ENCODE assay signal across 1 cellular context in the genomic region with DNA sequence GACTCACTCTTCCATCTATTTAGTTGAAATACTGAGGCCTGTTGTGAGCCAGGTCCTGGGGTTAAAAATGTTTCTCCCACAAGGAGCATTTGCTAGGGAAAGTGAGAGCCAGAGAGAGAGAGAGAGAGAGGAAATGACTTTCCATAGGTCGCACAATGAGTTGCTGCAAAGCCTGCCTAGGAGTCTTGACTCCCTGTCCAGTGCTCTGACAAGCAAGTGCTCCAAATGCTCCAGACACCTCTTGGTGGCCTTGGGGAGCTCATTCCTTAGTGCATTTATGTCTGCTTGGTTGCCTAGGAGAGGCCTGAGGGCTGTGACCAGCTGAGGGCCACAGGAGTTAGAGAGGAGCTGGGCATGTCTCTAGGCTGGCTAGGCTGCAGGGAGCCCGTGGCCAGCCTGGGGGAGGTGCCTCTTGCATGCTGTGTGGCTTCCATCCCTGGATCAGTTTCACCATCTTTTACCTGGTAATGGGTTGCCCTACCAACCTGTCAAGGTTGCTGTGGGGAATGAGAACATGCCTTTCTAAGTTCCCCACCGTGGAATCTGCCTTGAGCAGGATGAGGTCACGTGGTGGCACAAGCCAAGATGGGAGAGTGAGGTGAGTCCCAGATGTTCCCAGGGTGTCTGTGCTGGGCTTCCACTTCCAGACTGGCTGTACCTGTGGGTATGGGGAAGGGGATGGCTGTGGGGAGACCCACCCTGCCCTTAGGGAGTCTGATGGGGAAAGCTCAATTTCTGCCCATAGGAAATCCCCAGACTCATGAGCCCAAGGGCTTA.
A peak's percentile ranks its signal among the peaks of the same experiment; 100 is the strongest.
TF ChIP-seq lines count a peak whose summit lies in the region.

No MANE protein-coding gene starts in this region.

TF ChIP-seq in HepG2, 621 proteins besides CTCF, POLR2A, EP300 and RAD21 (continued from another document):
- TF ChIP-seq, protein P1, sequence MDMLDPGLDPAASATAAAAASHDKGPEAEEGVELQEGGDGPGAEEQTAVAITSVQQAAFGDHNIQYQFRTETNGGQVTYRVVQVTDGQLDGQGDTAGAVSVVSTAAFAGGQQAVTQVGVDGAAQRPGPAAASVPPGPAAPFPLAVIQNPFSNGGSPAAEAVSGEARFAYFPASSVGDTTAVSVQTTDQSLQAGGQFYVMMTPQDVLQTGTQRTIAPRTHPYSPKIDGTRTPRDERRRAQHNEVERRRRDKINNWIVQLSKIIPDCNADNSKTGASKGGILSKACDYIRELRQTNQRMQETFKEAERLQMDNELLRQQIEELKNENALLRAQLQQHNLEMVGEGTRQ (IDR thresholded peaks at IDR 0.05; ENCODE audit: low read depth, low read length), result 0 out of 2 replicates have a peak, but pooled peaks have one; percentile 13
- TF ChIP-seq, protein P1 (CRISPR knock-in tag; IDR thresholded peaks at IDR 0.05; ENCODE audit: borderline replicate concordance), result no peak; the same call in 1 of the 2 replicates
- TF ChIP-seq, protein P2, sequence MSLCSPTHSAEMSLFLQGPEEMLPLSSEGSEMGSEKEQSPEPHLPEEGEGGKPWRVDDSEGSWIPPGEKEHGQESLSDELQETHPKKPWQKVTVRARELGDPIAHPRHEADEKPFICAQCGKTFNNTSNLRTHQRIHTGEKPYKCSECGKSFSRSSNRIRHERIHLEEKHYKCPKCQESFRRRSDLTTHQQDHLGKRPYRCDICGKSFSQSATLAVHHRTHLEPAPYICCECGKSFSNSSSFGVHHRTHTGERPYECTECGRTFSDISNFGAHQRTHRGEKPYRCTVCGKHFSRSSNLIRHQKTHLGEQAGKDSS (CRISPR knock-in tag; IDR thresholded peaks at IDR 0.05; ENCODE audit: borderline replicate concordance, low read depth), result peak; percentile 80; the same call in 1 of the 2 replicates
